ENCODE assay signal across 21 cellular contexts in genomic region chr1:225840223-225840610, GRCh38. TPM values are rescaled to one million over a fixed set of nuclear protein-coding genes. Genes with fewer than 3 reads are reported as not detected.
"Had no signal": no experiment of that assay in that cellular context is flagged by ENCODE, and none has a peak within 500 bp of the region (broad histone marks: within the 10 kb centered on the region; RNA-seq: fewer than 3 reads in every experiment).

No MANE protein-coding gene starts in this region.

- H3K27ac ChIP-seq: epithelial cell of prostate, foreskin keratinocyte, SK-N-MC had no signal

- H3K4me1 Mint-ChIP-seq: activated B cell treated with CpG ODN at 0.5 μM for 24 hours had no signal

- H3K27ac Mint-ChIP-seq: activated B cell treated with CpG ODN at 0.5 μM for 24 hours; activated CD8-positive, alpha-beta T cell treated with anti-CD3 and anti-CD28 coated beads for 36 hours; activated T-helper 2 cell treated with anti-CD3 and anti-CD28 coated beads, Interferon-gamma antibody, Interleukin-2, Interleukin-4, amounts not matched to agents 10 μg/mL and 5 μg/mL and 100 μg/mL, durations not matched to agents 14 hours and 24 hours and 36 hours had no signal

- H3K4me3 Mint-ChIP-seq: activated B cell treated with CpG ODN at 0.5 μM for 24 hours; activated CD8-positive, alpha-beta T cell treated with anti-CD3 and anti-CD28 coated beads for 36 hours; endodermal cell; nephron; stimulated activated naive CD8-positive, alpha-beta T cell treated with anti-CD3 and anti-CD28 coated beads, Interleukin-15, amount 100 ng/mL, for 72 hours had no signal

- H3K4me3 ChIP-seq: lung, SK-N-MC had no signal

- H3K27me3 ChIP-seq: foreskin keratinocyte had no signal

- H3K27me3 Mint-ChIP-seq: activated B cell treated with CpG ODN at 0.5 μM for 24 hours; activated CD8-positive, alpha-beta T cell treated with anti-CD3 and anti-CD28 coated beads for 36 hours; stimulated activated naive CD8-positive, alpha-beta T cell treated with anti-CD3 and anti-CD28 coated beads, Interleukin-15, amount 100 ng/mL, for 72 hours had no signal

- DNase-seq: activated B cell treated with CpG ODN at 0.5 μM for 24 hours; activated CD4-positive, alpha-beta T cell treated with anti-CD3 and anti-CD28 coated beads for 48 hours; activated CD8-positive, alpha-beta T cell treated with anti-CD3 and anti-CD28 coated beads for 36 hours; activated naive CD4-positive, alpha-beta T cell treated with Interleukin-2 at 50 U/mL for 16 hours; activated T-cell treated with anti-CD3 and anti-CD28 coated beads, Interleukin-2, amount 50 U/mL, for 1 hour; endodermal cell; foreskin keratinocyte; glutamatergic neuron; hypothalamus; islet precursor cell; retina; stimulated activated CD4-positive, alpha-beta T cell treated with anti-CD3 and anti-CD28 coated beads, Interleukin-12 subunit alpha, Interleukin-12 subunit beta, amount 100 ng/mL, for 4 hours; stimulated activated CD4-positive, alpha-beta T cell treated with anti-CD3 and anti-CD28 coated beads, Interleukin-1b, Interleukin-23, amount 100 ng/mL, for 48 hours; stimulated activated naive CD8-positive, alpha-beta T cell treated with anti-CD3 and anti-CD28 coated beads, Interleukin-15, amount 100 ng/mL, for 72 hours had no signal

- H3K9me3 Mint-ChIP-seq: activated B cell treated with CpG ODN at 0.5 μM for 24 hours; activated CD8-positive, alpha-beta T cell treated with anti-CD3 and anti-CD28 coated beads for 36 hours; activated T-helper 2 cell treated with anti-CD3 and anti-CD28 coated beads, Interferon-gamma antibody, Interleukin-2, Interleukin-4, amounts not matched to agents 10 μg/mL and 5 μg/mL and 100 μg/mL, durations not matched to agents 14 hours and 24 hours and 36 hours; endodermal cell; nephron; stimulated activated naive CD8-positive, alpha-beta T cell treated with anti-CD3 and anti-CD28 coated beads, Interleukin-15, amount 100 ng/mL, for 72 hours had no signal

- ATAC-seq: activated CD8-positive, alpha-beta T cell treated with anti-CD3 and anti-CD28 coated beads for 36 hours; foreskin keratinocyte had no signal

RNA-seq across cellular contexts. Expression of gene LEFTY1, which starts 48.7 kb away (rescaled TPM):
- total RNA-seq: activated B cell treated with CpG ODN at 0.5 μM for 24 hours; activated T-helper 2 cell treated with anti-CD3 and anti-CD28 coated beads, Interferon-gamma antibody, Interleukin-2, Interleukin-4, amounts not matched to agents 10 μg/mL and 5 μg/mL and 100 μg/mL, durations not matched to agents 14 hours and 24 hours and 36 hours; dermis microvascular lymphatic vessel endothelial cell; fibroblast of lung; foreskin keratinocyte had no signal
